ENCODE assay signal across 7 cellular contexts in genomic region chr1:121400108-121400507, GRCh38.
DNase-seq lines count a peak whose midpoint lies in the region; ATAC-seq, FAIRE-seq and TF ChIP-seq lines count a peak whose summit lies in the region.
"Not testable (repeated sequence)": the region's sequence is repeated elsewhere in the genome, so short reads cannot be mapped to it uniquely, and the experiment has no call there.

No MANE protein-coding gene starts in this region.

- BruUV-seq in K562 (replicated peaks; lab: Mats Ljungman, UMichigan); HepG2 (replicated peaks; lab: Mats Ljungman, UMichigan): not testable (repeated sequence)

- not testable (repeated sequence) for H3K9me2 ChIP-seq in Karpas-422 (replicated peaks; ENCODE audit: insufficient read depth, low read length)

- H3K36me3 Mint-ChIP-seq in CD4-positive, alpha-beta T cell (ENCODE audit: low read depth), result peaks cover 23% of the 10 kb centered on the region
- H3K36me3 Mint-ChIP-seq in activated CD4-positive, alpha-beta memory T cell treated with anti-CD3 and anti-CD28 coated beads for 36 hours, result peaks cover 15% of the 10 kb centered on the region
- H3K36me3 Mint-ChIP-seq in activated naive CD4-positive, alpha-beta T cell treated with anti-CD3 and anti-CD28 coated beads, Interleukin-2, amount 10 ng/mL, durations not matched to agents 7 days and 5 days, result peaks cover 18% of the 10 kb centered on the region

- in situ Hi-C loops in K562 (cut with MboI); HepG2 (cut with HindIII; ENCODE audit: extremely low pct_ligation_motif_present, low pct_unique_long_range_greater_than_20kb): not testable (repeated sequence)

- peaks cover 24% of the 10 kb centered on the region for H3K4me1 Mint-ChIP-seq in CD4-positive, alpha-beta T cell (ENCODE audit: low read depth)
- peaks cover 19% of the 10 kb centered on the region for H3K4me1 Mint-ChIP-seq in activated CD4-positive, alpha-beta memory T cell treated with anti-CD3 and anti-CD28 coated beads for 36 hours (ENCODE audit: low read depth)
- peaks cover 23% of the 10 kb centered on the region for H3K4me1 Mint-ChIP-seq in activated naive CD4-positive, alpha-beta T cell treated with anti-CD3 and anti-CD28 coated beads, Interleukin-2, amount 10 ng/mL, durations not matched to agents 7 days and 5 days

- H3K79me2 ChIP-seq in Karpas-422 (ENCODE audit: low read length); K562 (ENCODE audit: control insufficient read depth, insufficient read depth, low read length); HepG2 (ENCODE audit: insufficient read depth, low read length): not testable (repeated sequence)

- TF ChIP-seq RAD21 in K562 (CRISPR knock-in tag; conservative IDR thresholded peaks at IDR 0.05 in 1 of 2, IDR thresholded peaks at IDR 0.05 in 1 of 2); HepG2 (CRISPR knock-in tag; IDR thresholded peaks at IDR 0.05): not testable (repeated sequence)

- not testable (repeated sequence) for H3K9me1 ChIP-seq in K562 (ENCODE audit: control insufficient read depth, insufficient read depth, low read length)

- not testable (repeated sequence) for H3K27me3 Mint-ChIP-seq in CD4-positive, alpha-beta T cell
- peaks cover 12% of the 10 kb centered on the region for H3K27me3 Mint-ChIP-seq in activated CD4-positive, alpha-beta memory T cell treated with anti-CD3 and anti-CD28 coated beads for 36 hours
- H3K27me3 Mint-ChIP-seq in activated naive CD4-positive, alpha-beta T cell treated with anti-CD3 and anti-CD28 coated beads, Interleukin-2, amount 10 ng/mL, durations not matched to agents 7 days and 5 days, result peaks cover 42% of the 10 kb centered on the region

- H3K4me3 Mint-ChIP-seq in CD4-positive, alpha-beta T cell, result peak overlapping the region; percentile 49
- H3K4me3 Mint-ChIP-seq in activated CD4-positive, alpha-beta memory T cell treated with anti-CD3 and anti-CD28 coated beads for 36 hours, result peak overlapping the region; percentile 17
- peak overlapping the region; percentile 7 for H3K4me3 Mint-ChIP-seq in activated naive CD4-positive, alpha-beta T cell treated with anti-CD3 and anti-CD28 coated beads, Interleukin-2, amount 10 ng/mL, durations not matched to agents 7 days and 5 days

- not testable (repeated sequence) for TF ChIP-seq CTCF in CD4-positive, alpha-beta T cell (IDR thresholded peaks at IDR 0.05); K562 (IDR thresholded peaks at IDR 0.05 in 2 of 3, conservative IDR thresholded peaks at IDR 0.05 in 1 of 3; ENCODE audit: insufficient read depth in 2 of 3, low read depth in 1 of 3, low read length in 3 of 3); HepG2 (CRISPR knock-in tag; IDR thresholded peaks at IDR 0.05); pancreas (IDR thresholded peaks at IDR 0.05)

- H3K4me1 ChIP-seq in Karpas-422 (ENCODE audit: low read length); K562 (replicated peaks in 1 of 2; ENCODE audit: control insufficient read depth in 2 of 2, insufficient read depth in 2 of 2, low read length in 2 of 2); HepG2 (ENCODE audit: insufficient read depth, low read length); pancreas: not testable (repeated sequence)

- POLR2A ChIA-PET in CD4-positive, alpha-beta T cell (lab: Charles Lee); activated CD4-positive, alpha-beta memory T cell treated with anti-CD3 and anti-CD28 coated beads for 36 hours (lab: Charles Lee); K562 (lab: Yijun Ruan, JAX); HepG2 (lab: Yijun Ruan, JAX): not testable (repeated sequence)

- not testable (repeated sequence) for H3K9ac ChIP-seq in Karpas-422 (ENCODE audit: low read length); K562 (ENCODE audit: insufficient read depth in 1 of 2, low read depth in 2 of 2, low read length in 2 of 2); HepG2 (ENCODE audit: insufficient read depth, low read depth, low read length)

- H3K36me3 ChIP-seq in Karpas-422 (ENCODE audit: insufficient read depth, low read length); K562 (ENCODE audit: control insufficient read depth, insufficient read depth, low read length); HepG2 (replicated peaks in 1 of 2; ENCODE audit: control insufficient read depth in 1 of 2, insufficient read depth in 2 of 2, low read length in 2 of 2); pancreas: not testable (repeated sequence)

- not testable (repeated sequence) for H3K4me3 ChIP-seq in Karpas-422 (ENCODE audit: low read length); K562; HepG2 (replicated peaks in 1 of 3; ENCODE audit: insufficient read depth in 1 of 3, low read depth in 2 of 3, low read length in 3 of 3); pancreas

- not testable (repeated sequence) for DNase-seq in CD4-positive, alpha-beta T cell; activated CD4-positive, alpha-beta memory T cell treated with anti-CD3 and anti-CD28 coated beads for 36 hours; activated naive CD4-positive, alpha-beta T cell treated with anti-CD3 and anti-CD28 coated beads, Interleukin-2, amount 10 ng/mL, durations not matched to agents 7 days and 5 days; K562 (ENCODE audit: extremely low read depth in 1 of 4, low spot score in 3 of 4); HepG2 (ENCODE audit: low spot score); pancreas
- peak; percentile 34 for DNase-seq in Karpas-422

- WGBS in K562 (ENCODE audit: insufficient coverage, low coverage, missing lambda C conversion rate), result 56% methylated on average over 3 of the region's 3 CpGs
- 42% methylated on average over 3 of the region's 3 CpGs for WGBS in HepG2 (ENCODE audit: low lambda C conversion rate)
- 73 to 75% methylated on average over 3 of the region's 3 CpGs for WGBS in pancreas, 2 donors

- not testable (repeated sequence) for H3K27ac ChIP-seq in CD4-positive, alpha-beta T cell (ENCODE audit: low read depth, low read length); Karpas-422 (ENCODE audit: low read length); K562 (ENCODE audit: extremely low read depth, low read depth, low read length); HepG2 (ENCODE audit: extremely low read length, insufficient read depth, low read length); pancreas

- not testable (repeated sequence) for H3K27me3 ChIP-seq in CD4-positive, alpha-beta T cell (ENCODE audit: control insufficient read depth, insufficient read depth, low read length); Karpas-422 (ENCODE audit: low read length); K562 (ENCODE audit: control insufficient read depth in 2 of 2, insufficient read depth in 2 of 2, low read length in 2 of 2); HepG2 (ENCODE audit: control insufficient read depth in 1 of 2, insufficient read depth in 2 of 2, low read length in 2 of 2); pancreas

- H3K9me3 Mint-ChIP-seq in CD4-positive, alpha-beta T cell, result peaks cover 13% of the 10 kb centered on the region
- peaks cover 22% of the 10 kb centered on the region for H3K9me3 Mint-ChIP-seq in activated CD4-positive, alpha-beta memory T cell treated with anti-CD3 and anti-CD28 coated beads for 36 hours
- H3K9me3 Mint-ChIP-seq in activated naive CD4-positive, alpha-beta T cell treated with anti-CD3 and anti-CD28 coated beads, Interleukin-2, amount 10 ng/mL, durations not matched to agents 7 days and 5 days, result peaks cover 17% of the 10 kb centered on the region

- H3K4me2 ChIP-seq in Karpas-422 (ENCODE audit: low read depth, low read length, poor library complexity, severe bottlenecking); K562 (ENCODE audit: insufficient read depth, low read length); HepG2 (ENCODE audit: low read depth, low read length): not testable (repeated sequence)

- H4K20me1 ChIP-seq in Karpas-422 (ENCODE audit: insufficient read depth, low read depth, low read length); K562 (replicated peaks; ENCODE audit: control insufficient read depth, insufficient read depth, low read length); HepG2 (ENCODE audit: insufficient read depth, low read length): not testable (repeated sequence)

- intact Hi-C loops in CD4-positive, alpha-beta T cell (cut with DNase I, micrococcal nuclease); activated CD4-positive, alpha-beta memory T cell treated with anti-CD3 and anti-CD28 coated beads for 36 hours (cut with micrococcal nuclease); K562 (cut with micrococcal nuclease); HepG2 (cut with micrococcal nuclease; ENCODE audit: unreplicated experiment); pancreas (cut with DNase I): not testable (repeated sequence)

- H3K27ac Mint-ChIP-seq in CD4-positive, alpha-beta T cell, result peak overlapping the region; percentile 25
- H3K27ac Mint-ChIP-seq in activated CD4-positive, alpha-beta memory T cell treated with anti-CD3 and anti-CD28 coated beads for 36 hours, result peak overlapping the region; percentile 20
- H3K27ac Mint-ChIP-seq in activated naive CD4-positive, alpha-beta T cell treated with anti-CD3 and anti-CD28 coated beads, Interleukin-2, amount 10 ng/mL, durations not matched to agents 7 days and 5 days, result peak overlapping the region; percentile 9

- TF ChIP-seq POLR2A in K562 (conservative IDR thresholded peaks at IDR 0.05); HepG2 (IDR thresholded peaks at IDR 0.05; ENCODE audit: insufficient read depth in 1 of 2, low read depth in 2 of 2, low read length in 2 of 2): not testable (repeated sequence)

- not testable (repeated sequence) for ATAC-seq in CD4-positive, alpha-beta T cell (ENCODE audit: poor library complexity); K562; HepG2; pancreas

- CTCF ChIA-PET in CD4-positive, alpha-beta T cell (lab: Charles Lee); activated CD4-positive, alpha-beta memory T cell treated with anti-CD3 and anti-CD28 coated beads for 36 hours (lab: Charles Lee); activated naive CD4-positive, alpha-beta T cell treated with anti-CD3 and anti-CD28 coated beads, Interleukin-2, amount 10 ng/mL, durations not matched to agents 7 days and 5 days (lab: Charles Lee); K562 (lab: Yijun Ruan, JAX; ENCODE audit: low intra/inter-chr PET ratio); HepG2 (lab: Yijun Ruan, JAX; ENCODE audit: low intra/inter-chr PET ratio, low total read pairs): not testable (repeated sequence)

- not testable (repeated sequence) for H2AFZ ChIP-seq in Karpas-422 (ENCODE audit: low read length); K562 (ENCODE audit: low read depth, low read length); HepG2 (ENCODE audit: low read length)

- TF ChIP-seq EP300 in K562 (IDR thresholded peaks at IDR 0.05; ENCODE audit: low read length); HepG2 (IDR thresholded peaks at IDR 0.05; ENCODE audit: low read depth in 2 of 2, low read length in 2 of 2); HepG2 (CRISPR knock-in tag; IDR thresholded peaks at IDR 0.05; ENCODE audit: borderline replicate concordance): not testable (repeated sequence)

- H3K9me3 ChIP-seq in CD4-positive, alpha-beta T cell (ENCODE audit: control insufficient read depth, low read length); Karpas-422 (ENCODE audit: low read length); K562 (replicated peaks; ENCODE audit: control insufficient read depth, insufficient read depth, low read depth, low read length); HepG2 (ENCODE audit: low read length); pancreas: not testable (repeated sequence)

- FAIRE-seq in K562 (lab: Jason Lieb, UNC); HepG2 (lab: Jason Lieb, UNC): not testable (repeated sequence)
- FAIRE-seq in pancreas (lab: Jason Lieb, UNC), result peak; percentile 88
